8 cellular contexts compared by ENCODE assay signal in the genomic region with DNA sequence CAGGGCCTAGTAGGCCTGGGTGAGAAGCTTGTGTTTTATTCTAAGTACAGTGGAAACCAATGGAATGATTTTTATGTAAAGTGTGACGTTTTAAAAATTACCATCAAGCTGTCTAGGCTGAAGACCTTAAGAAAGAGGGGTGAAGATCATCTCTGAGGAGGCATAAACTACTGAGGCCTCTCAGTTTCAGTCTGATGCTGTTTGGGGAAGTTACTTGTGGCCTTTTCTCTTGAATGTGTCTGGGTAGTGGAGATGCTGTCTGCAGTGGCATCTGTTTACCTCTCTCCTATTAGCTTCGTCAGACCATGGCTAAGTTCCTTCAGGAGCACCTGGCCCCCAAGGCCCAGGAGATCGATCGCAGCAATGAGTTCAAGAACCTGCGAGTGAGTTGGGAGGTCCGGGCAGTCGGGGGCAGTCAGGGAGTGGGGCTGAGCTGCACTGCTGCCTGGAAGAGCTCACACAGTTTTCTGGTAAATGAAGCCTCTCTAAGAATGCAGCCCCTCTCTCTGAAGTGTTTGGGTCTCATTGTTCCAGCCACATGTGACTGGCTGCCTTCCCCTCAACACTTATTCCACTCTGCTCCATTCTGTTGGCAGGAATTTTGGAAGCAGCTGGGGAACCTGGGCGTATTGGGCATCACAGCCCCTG. TPM values are rescaled to one million over a fixed set of nuclear protein-coding genes. Genes with fewer than 3 reads are reported as not detected.
DNase-seq lines count a peak whose midpoint lies in the region; ATAC-seq and TF ChIP-seq lines count a peak whose summit lies in the region.

No MANE protein-coding gene starts in this region.

- H3K4me1 Mint-ChIP-seq in activated naive CD4-positive, alpha-beta T cell treated with anti-CD3 and anti-CD28 coated beads, Interleukin-2, amount 50 U/mL, for 24 hours, result peaks cover 47% of the 10 kb centered on the region
- H3K4me1 Mint-ChIP-seq in activated CD8-positive, alpha-beta T cell treated with anti-CD3 and anti-CD28 coated beads, Interleukin-2, amount 10 ng/mL, durations not matched to agents 7 days and 5 days (ENCODE audit: low read depth), result peaks cover 45% of the 10 kb centered on the region

- no peak for TF ChIP-seq CTCF in A673 (conservative IDR thresholded peaks at IDR 0.05; ENCODE audit: low read depth, low read length)

- CTCF ChIA-PET in activated CD8-positive, alpha-beta T cell treated with anti-CD3 and anti-CD28 coated beads, Interleukin-2, amount 10 ng/mL, durations not matched to agents 7 days and 5 days (lab: Charles Lee), result interaction anchor here (0.6 to 5.6 kb wide), 9 partner anchors 9 to 132 kb away, joined by 3 to 38 read pairs (median 15); partner anchors contain the start of gene KNSTRN
- CTCF ChIA-PET in A673 (lab: Charles Lee), result interaction anchor here (0.6 kb wide), 1 partner anchor 182 kb away, joined by 3 read pairs; no protein-coding TSS in a partner anchor

- peaks cover 23% of the 10 kb centered on the region for H3K4me1 ChIP-seq in stomach smooth muscle (ENCODE audit: control insufficient read depth, insufficient read depth, low read length)
- peaks cover 10% of the 10 kb centered on the region for H3K4me1 ChIP-seq in A673 (ENCODE audit: insufficient read depth, low read length, poor library complexity, severe bottlenecking)

- H3K9me3 ChIP-seq in stomach smooth muscle (ENCODE audit: control insufficient read depth in 2 of 2, low read length in 2 of 2) (no peaks in the 10 kb centered on the region), A673 (ENCODE audit: low read depth, low read length, poor library complexity, severe bottlenecking) (no peaks in the 10 kb centered on the region)

- POLR2A ChIA-PET in activated CD8-positive, alpha-beta T cell treated with anti-CD3 and anti-CD28 coated beads, Interleukin-2, amount 10 ng/mL, durations not matched to agents 7 days and 5 days (lab: Charles Lee), result interaction anchor here (0.9 to 2.1 kb wide), 4 partner anchors 9 to 34 kb away, joined by 3 to 7 read pairs (median 5); partner anchors contain the start of genes BAHD1 and KNSTRN
- POLR2A ChIA-PET in A673 (lab: Charles Lee; ENCODE audit: low non-redundant PET), result no interaction called here

- DNase-seq in activated naive CD4-positive, alpha-beta T cell treated with anti-CD3 and anti-CD28 coated beads, Interleukin-2, amount 50 U/mL, for 16 hours, result no peak
- no peak for DNase-seq in activated CD8-positive, alpha-beta T cell treated with anti-CD3 and anti-CD28 coated beads, Interleukin-2, amount 10 ng/mL, durations not matched to agents 7 days and 5 days
- DNase-seq in A673 (ENCODE audit: low spot score) (no peak), HUDEP-2 (lab: John Stamatoyannopoulos, UW; ENCODE audit: unreplicated experiment in 76 of 76) (no peak), iPS-NIHi7 (ENCODE audit: extremely low spot score) (no peak)

- H3K36me3 ChIP-seq in stomach smooth muscle (ENCODE audit: control insufficient read depth in 2 of 2, insufficient read depth in 2 of 2, low read length in 2 of 2) (peaks cover 26 to 28% of the 10 kb centered on the region in 2 donors), A673 (ENCODE audit: insufficient read depth, low read length, poor library complexity, severe bottlenecking) (peaks cover 39% of the 10 kb centered on the region)

- H3K27me3 ChIP-seq in stomach smooth muscle (ENCODE audit: control insufficient read depth in 1 of 2, insufficient read depth in 2 of 2, low read length in 2 of 2) (no peaks in the 10 kb centered on the region), A673 (replicated peaks; ENCODE audit: insufficient read depth, low read depth, low read length, poor library complexity) (no peaks in the 10 kb centered on the region)

- no TSS peak for BruUV-seq in A673 (replicated peaks; lab: Mats Ljungman, UMichigan)

- ATAC-seq in HG03039 (IDR thresholded peaks at IDR 0.05; ENCODE audit: unreplicated experiment), result peak; percentile 52
- no peak for ATAC-seq in activated CD8-positive, alpha-beta T cell treated with anti-CD3 and anti-CD28 coated beads, Interleukin-2, amount 10 ng/mL, durations not matched to agents 7 days and 5 days

- peak overlapping the region; percentile 67 for H3K4me3 Mint-ChIP-seq in activated naive CD4-positive, alpha-beta T cell treated with anti-CD3 and anti-CD28 coated beads, Interleukin-2, amount 50 U/mL, for 24 hours
- peak overlapping the region; percentile 86 for H3K4me3 Mint-ChIP-seq in activated CD8-positive, alpha-beta T cell treated with anti-CD3 and anti-CD28 coated beads, Interleukin-2, amount 10 ng/mL, durations not matched to agents 7 days and 5 days

- no peak overlapping the region for H3K27ac ChIP-seq in stomach smooth muscle (ENCODE audit: low read length)
- H3K27ac ChIP-seq in A673 (ENCODE audit: low read depth, low read length, poor library complexity, severe bottlenecking), result no peak overlapping the region

- H3K27ac Mint-ChIP-seq in activated naive CD4-positive, alpha-beta T cell treated with anti-CD3 and anti-CD28 coated beads, Interleukin-2, amount 50 U/mL, for 24 hours, result peak overlapping the region; percentile 63
- H3K27ac Mint-ChIP-seq in activated CD8-positive, alpha-beta T cell treated with anti-CD3 and anti-CD28 coated beads, Interleukin-2, amount 10 ng/mL, durations not matched to agents 7 days and 5 days, result peak overlapping the region; percentile 40

- no peak overlapping the region for H3K4me3 ChIP-seq in stomach smooth muscle (ENCODE audit: low read length in 2 of 2)
- no peak overlapping the region for H3K4me3 ChIP-seq in A673 (ENCODE audit: low read depth, low read length, poor library complexity, severe bottlenecking)

- peak overlapping the region; percentile 7 to 39 for H3K9ac ChIP-seq in stomach smooth muscle (ENCODE audit: low read length in 2 of 2)

- no peaks in the 10 kb centered on the region for H3K27me3 Mint-ChIP-seq in activated naive CD4-positive, alpha-beta T cell treated with anti-CD3 and anti-CD28 coated beads, Interleukin-2, amount 50 U/mL, for 24 hours
- no peaks in the 10 kb centered on the region for H3K27me3 Mint-ChIP-seq in activated CD8-positive, alpha-beta T cell treated with anti-CD3 and anti-CD28 coated beads, Interleukin-2, amount 10 ng/mL, durations not matched to agents 7 days and 5 days (ENCODE audit: low read depth)

- H3K36me3 Mint-ChIP-seq in activated naive CD4-positive, alpha-beta T cell treated with anti-CD3 and anti-CD28 coated beads, Interleukin-2, amount 50 U/mL, for 24 hours, result peaks cover 15% of the 10 kb centered on the region
- H3K36me3 Mint-ChIP-seq in activated CD8-positive, alpha-beta T cell treated with anti-CD3 and anti-CD28 coated beads, Interleukin-2, amount 10 ng/mL, durations not matched to agents 7 days and 5 days (ENCODE audit: low read depth), result peaks cover 51% of the 10 kb centered on the region

- intact Hi-C loops in A673 (cut with micrococcal nuclease; ENCODE audit: unreplicated experiment), result no loop called here

- H3K9me3 Mint-ChIP-seq in activated naive CD4-positive, alpha-beta T cell treated with anti-CD3 and anti-CD28 coated beads, Interleukin-2, amount 50 U/mL, for 24 hours, result no peaks in the 10 kb centered on the region
- H3K9me3 Mint-ChIP-seq in activated CD8-positive, alpha-beta T cell treated with anti-CD3 and anti-CD28 coated beads, Interleukin-2, amount 10 ng/mL, durations not matched to agents 7 days and 5 days (ENCODE audit: insufficient read depth), result no peaks in the 10 kb centered on the region

RNA-seq across cellular contexts. Expression of gene IVD, which starts 1.9 kb away (rescaled TPM):
- total RNA-seq in activated CD8-positive, alpha-beta T cell treated with anti-CD3 and anti-CD28 coated beads, Interleukin-2, amount 10 ng/mL, durations not matched to agents 7 days and 5 days, result 10 to 100 TPM; 77.7 to 79.9 TPM
- 51.8 and 62.0 TPM in 2 replicates for total RNA-seq in A673 (2021)

RNA-seq across cellular contexts. Expression of gene KNSTRN, which starts 24.9 kb away (rescaled TPM):
- 10 to 100 TPM; 71.1 to 74.1 TPM for total RNA-seq in activated CD8-positive, alpha-beta T cell treated with anti-CD3 and anti-CD28 coated beads, Interleukin-2, amount 10 ng/mL, durations not matched to agents 7 days and 5 days
- 115 and 121 TPM in 2 replicates for total RNA-seq in A673 (2021)

RNA-seq across cellular contexts. Expression of gene BAHD1, which starts 33.3 kb away (rescaled TPM):
- total RNA-seq in activated CD8-positive, alpha-beta T cell treated with anti-CD3 and anti-CD28 coated beads, Interleukin-2, amount 10 ng/mL, durations not matched to agents 7 days and 5 days, result 10 to 100 TPM; 25.7 to 26.3 TPM
- total RNA-seq in A673 (2021), result 32.7 and 33.5 TPM in 2 replicates

RNA-seq across cellular contexts. Expression of gene DISP2, which starts 49.4 kb away (rescaled TPM):
- total RNA-seq in activated CD8-positive, alpha-beta T cell treated with anti-CD3 and anti-CD28 coated beads, Interleukin-2, amount 10 ng/mL, durations not matched to agents 7 days and 5 days, result 1 to 10 TPM in 1 of 2 experiments, under 1 TPM in 1; 0.82 to 2.6 TPM
- 0.62 and 1.3 TPM in 2 replicates for total RNA-seq in A673 (2021)

RNA-seq across cellular contexts. Expression of gene PHGR1, which starts 56.6 kb away (rescaled TPM):
- total RNA-seq in activated CD8-positive, alpha-beta T cell treated with anti-CD3 and anti-CD28 coated beads, Interleukin-2, amount 10 ng/mL, durations not matched to agents 7 days and 5 days, result not detected
- total RNA-seq in A673 (2021), result not detected in 2 replicates
